ENCODE assay signal across 1 cellular context in the genomic region with DNA sequence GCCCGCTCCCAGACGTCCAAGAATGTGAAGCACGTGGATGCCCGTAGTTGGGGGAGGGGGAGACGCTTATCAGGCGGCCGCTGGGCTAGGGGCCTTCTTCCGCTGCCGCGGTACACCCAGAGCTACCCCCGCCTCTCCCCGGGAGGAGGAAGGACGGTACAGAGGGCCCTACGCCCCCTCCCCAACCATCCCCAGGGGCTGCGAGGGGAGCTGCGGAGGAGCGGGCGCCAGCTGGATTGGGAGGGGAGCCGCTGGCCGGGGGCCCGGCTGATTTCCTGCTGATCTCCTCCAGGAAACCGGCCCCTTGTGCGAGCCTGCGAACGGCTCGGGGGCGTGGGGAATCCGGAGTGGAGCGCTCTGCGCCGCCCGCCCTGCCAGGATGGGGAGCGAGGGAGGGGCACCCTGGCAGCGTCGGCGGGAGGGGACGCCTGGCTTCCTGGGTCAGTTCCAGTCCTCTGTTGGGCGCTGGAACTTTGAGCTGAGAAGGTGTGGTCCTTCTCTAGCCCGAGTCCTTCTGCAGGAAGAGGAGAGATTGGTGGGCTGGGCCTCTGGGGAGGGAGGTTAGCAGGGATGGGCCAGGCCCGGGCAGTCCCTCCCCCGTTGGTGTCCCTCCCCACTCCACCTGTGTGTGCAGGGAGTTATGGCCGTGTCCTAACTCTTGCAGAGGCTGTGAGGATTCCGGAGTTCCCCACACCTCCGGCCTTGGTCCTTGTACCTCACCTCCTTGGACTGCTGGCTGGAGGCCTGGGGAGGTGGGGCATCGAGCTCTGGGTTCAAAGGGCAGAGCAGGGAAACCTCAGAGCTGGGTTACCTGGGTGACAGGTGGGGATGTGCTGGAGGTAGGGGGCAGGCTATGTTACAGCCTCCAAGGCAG.
TF ChIP-seq lines count a peak whose summit lies in the region.

No MANE protein-coding gene starts in this region.

TF ChIP-seq in HepG2, 621 proteins besides CTCF, POLR2A, EP300 and RAD21 (continued from another document):
- TF ChIP-seq, protein P1, sequence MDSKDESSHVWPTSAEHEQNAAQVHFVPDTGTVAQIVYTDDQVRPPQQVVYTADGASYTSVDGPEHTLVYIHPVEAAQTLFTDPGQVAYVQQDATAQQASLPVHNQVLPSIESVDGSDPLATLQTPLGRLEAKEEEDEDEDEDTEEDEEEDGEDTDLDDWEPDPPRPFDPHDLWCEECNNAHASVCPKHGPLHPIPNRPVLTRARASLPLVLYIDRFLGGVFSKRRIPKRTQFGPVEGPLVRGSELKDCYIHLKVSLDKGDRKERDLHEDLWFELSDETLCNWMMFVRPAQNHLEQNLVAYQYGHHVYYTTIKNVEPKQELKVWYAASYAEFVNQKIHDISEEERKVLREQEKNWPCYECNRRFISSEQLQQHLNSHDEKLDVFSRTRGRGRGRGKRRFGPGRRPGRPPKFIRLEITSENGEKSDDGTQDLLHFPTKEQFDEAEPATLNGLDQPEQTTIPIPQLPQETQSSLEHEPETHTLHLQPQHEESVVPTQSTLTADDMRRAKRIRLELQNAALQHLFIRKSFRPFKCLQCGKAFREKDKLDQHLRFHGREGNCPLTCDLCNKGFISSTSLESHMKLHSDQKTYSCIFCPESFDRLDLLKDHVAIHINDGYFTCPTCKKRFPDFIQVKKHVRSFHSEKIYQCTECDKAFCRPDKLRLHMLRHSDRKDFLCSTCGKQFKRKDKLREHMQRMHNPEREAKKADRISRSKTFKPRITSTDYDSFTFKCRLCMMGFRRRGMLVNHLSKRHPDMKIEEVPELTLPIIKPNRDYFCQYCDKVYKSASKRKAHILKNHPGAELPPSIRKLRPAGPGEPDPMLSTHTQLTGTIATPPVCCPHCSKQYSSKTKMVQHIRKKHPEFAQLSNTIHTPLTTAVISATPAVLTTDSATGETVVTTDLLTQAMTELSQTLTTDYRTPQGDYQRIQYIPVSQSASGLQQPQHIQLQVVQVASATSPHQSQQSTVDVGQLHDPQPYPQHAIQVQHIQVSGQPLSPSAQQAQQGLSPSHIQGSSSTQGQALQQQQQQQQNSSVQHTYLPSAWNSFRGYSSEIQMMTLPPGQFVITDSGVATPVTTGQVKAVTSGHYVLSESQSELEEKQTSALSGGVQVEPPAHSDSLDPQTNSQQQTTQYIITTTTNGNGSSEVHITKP (CRISPR knock-in tag; IDR thresholded peaks at IDR 0.05; ENCODE audit: low read depth), result peak; percentile 67; the same call in 1 of the 2 replicates
- TF ChIP-seq ZNF30 (CRISPR knock-in tag; IDR thresholded peaks at IDR 0.05) (no peak), CCDC6 (CRISPR knock-in tag; IDR thresholded peaks at IDR 0.05) (0 out of 2 replicates have a peak, but pooled peaks have one; percentile 37), KMT2A (CRISPR knock-in tag; IDR thresholded peaks at IDR 0.05) (peak; percentile 75), TBX3 (IDR thresholded peaks at IDR 0.05; ENCODE audit: borderline replicate concordance) (0 out of 2 replicates have a peak, but pooled peaks have one; percentile 37), MAFF (IDR thresholded peaks at IDR 0.05; ENCODE audit: low read depth, low read length) (no peak), TAF1 (CRISPR knock-in tag; IDR thresholded peaks at IDR 0.05) (peak; percentile 55; the same call in 1 of the 2 replicates), ZNF264 (CRISPR knock-in tag; IDR thresholded peaks at IDR 0.05) (no peak), ARHGAP35 (CRISPR knock-in tag; IDR thresholded peaks at IDR 0.05; ENCODE audit: borderline replicate concordance) (peak; percentile 34; the same call in 1 of the 2 replicates), HOXA5 (CRISPR knock-in tag; IDR thresholded peaks at IDR 0.05) (no peak), ZSCAN12 (CRISPR knock-in tag; IDR thresholded peaks at IDR 0.05) (0 out of 2 replicates have a peak, but pooled peaks have one; percentile 22), ZNF75D (CRISPR knock-in tag; IDR thresholded peaks at IDR 0.05; ENCODE audit: borderline replicate concordance) (no peak), ZNF225 (CRISPR knock-in tag; IDR thresholded peaks at IDR 0.05) (peak; percentile 31; the same call in 1 of the 2 replicates), ZNF652 (CRISPR knock-in tag; IDR thresholded peaks at IDR 0.05; ENCODE audit: borderline replicate concordance, low read depth) (no peak; the same call in 1 of the 2 replicates), KLF9 (CRISPR knock-in tag; IDR thresholded peaks at IDR 0.05; ENCODE audit: low read depth) (0 out of 2 replicates have a peak, but pooled peaks have one; percentile 18), NRL (CRISPR knock-in tag; IDR thresholded peaks at IDR 0.05; ENCODE audit: borderline replicate concordance) (peak; percentile 66; the same call in 1 of the 2 replicates), ZNF577 (CRISPR knock-in tag; IDR thresholded peaks at IDR 0.05; ENCODE audit: borderline replicate concordance, low read depth) (no peak), ZFY (CRISPR knock-in tag; IDR thresholded peaks at IDR 0.05) (peak; percentile 47; the same call in 1 of the 2 replicates), REXO4 (CRISPR knock-in tag; IDR thresholded peaks at IDR 0.05; ENCODE audit: borderline replicate concordance) (no peak), ZNF766 (CRISPR knock-in tag; IDR thresholded peaks at IDR 0.05; ENCODE audit: borderline replicate concordance) (0 out of 2 replicates have a peak, but pooled peaks have one; percentile 69), JUND (CRISPR knock-in tag; IDR thresholded peaks at IDR 0.05) (peak; percentile 7; the same call in 1 of the 2 replicates), GABPB1 (CRISPR knock-in tag; IDR thresholded peaks at IDR 0.05) (peak; percentile 79), ZNF556 (CRISPR knock-in tag; IDR thresholded peaks at IDR 0.05; ENCODE audit: borderline replicate concordance) (peak; percentile 88; the same call in 1 of the 2 replicates), ZNF333 (CRISPR knock-in tag; IDR thresholded peaks at IDR 0.05; ENCODE audit: borderline replicate concordance) (no peak; the same call in 1 of the 2 replicates), CCAR2 (optimal IDR thresholded peaks at IDR 0.05; ENCODE audit: low read depth, low read length) (no peak), ZBTB3 (CRISPR knock-in tag; IDR thresholded peaks at IDR 0.05; ENCODE audit: borderline replicate concordance, low read depth) (no peak; the same call in 1 of the 2 replicates), AGO2 (optimal IDR thresholded peaks at IDR 0.05; ENCODE audit: low read depth, low read length) (peak; percentile 93)
- TF ChIP-seq, protein P2, sequence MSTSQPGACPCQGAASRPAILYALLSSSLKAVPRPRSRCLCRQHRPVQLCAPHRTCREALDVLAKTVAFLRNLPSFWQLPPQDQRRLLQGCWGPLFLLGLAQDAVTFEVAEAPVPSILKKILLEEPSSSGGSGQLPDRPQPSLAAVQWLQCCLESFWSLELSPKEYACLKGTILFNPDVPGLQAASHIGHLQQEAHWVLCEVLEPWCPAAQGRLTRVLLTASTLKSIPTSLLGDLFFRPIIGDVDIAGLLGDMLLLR (CRISPR knock-in tag; IDR thresholded peaks at IDR 0.05), result peak; percentile 69
- TF ChIP-seq, protein P3, sequence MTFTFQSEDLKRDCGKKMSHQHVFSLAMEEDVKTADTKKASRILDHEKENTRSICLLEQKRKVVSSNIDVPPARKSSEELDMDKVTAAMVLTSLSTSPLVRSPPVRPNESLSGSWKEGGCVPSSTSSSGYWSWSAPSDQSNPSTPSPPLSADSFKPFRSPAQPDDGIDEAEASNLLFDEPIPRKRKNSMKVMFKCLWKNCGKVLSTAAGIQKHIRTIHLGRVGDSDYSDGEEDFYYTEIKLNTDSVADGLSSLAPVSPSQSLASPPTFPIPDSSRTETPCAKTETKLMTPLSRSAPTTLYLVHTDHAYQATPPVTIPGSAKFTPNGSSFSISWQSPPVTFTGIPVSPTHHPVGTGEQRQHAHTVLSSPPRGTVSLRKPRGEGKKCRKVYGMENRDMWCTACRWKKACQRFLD (CRISPR knock-in tag; IDR thresholded peaks at IDR 0.05; ENCODE audit: borderline replicate concordance), result peak; percentile 46; the same call in 1 of the 2 replicates
- TF ChIP-seq, protein P4, sequence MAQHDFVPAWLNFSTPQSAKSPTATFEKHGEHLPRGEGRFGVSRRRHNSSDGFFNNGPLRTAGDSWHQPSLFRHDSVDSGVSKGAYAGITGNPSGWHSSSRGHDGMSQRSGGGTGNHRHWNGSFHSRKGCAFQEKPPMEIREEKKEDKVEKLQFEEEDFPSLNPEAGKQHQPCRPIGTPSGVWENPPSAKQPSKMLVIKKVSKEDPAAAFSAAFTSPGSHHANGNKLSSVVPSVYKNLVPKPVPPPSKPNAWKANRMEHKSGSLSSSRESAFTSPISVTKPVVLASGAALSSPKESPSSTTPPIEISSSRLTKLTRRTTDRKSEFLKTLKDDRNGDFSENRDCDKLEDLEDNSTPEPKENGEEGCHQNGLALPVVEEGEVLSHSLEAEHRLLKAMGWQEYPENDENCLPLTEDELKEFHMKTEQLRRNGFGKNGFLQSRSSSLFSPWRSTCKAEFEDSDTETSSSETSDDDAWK (CRISPR knock-in tag; IDR thresholded peaks at IDR 0.05), result no peak
- TF ChIP-seq, protein P5, sequence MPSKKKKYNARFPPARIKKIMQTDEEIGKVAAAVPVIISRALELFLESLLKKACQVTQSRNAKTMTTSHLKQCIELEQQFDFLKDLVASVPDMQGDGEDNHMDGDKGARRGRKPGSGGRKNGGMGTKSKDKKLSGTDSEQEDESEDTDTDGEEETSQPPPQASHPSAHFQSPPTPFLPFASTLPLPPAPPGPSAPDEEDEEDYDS (CRISPR knock-in tag; IDR thresholded peaks at IDR 0.05), result peak; percentile 83
- TF ChIP-seq, protein P6, sequence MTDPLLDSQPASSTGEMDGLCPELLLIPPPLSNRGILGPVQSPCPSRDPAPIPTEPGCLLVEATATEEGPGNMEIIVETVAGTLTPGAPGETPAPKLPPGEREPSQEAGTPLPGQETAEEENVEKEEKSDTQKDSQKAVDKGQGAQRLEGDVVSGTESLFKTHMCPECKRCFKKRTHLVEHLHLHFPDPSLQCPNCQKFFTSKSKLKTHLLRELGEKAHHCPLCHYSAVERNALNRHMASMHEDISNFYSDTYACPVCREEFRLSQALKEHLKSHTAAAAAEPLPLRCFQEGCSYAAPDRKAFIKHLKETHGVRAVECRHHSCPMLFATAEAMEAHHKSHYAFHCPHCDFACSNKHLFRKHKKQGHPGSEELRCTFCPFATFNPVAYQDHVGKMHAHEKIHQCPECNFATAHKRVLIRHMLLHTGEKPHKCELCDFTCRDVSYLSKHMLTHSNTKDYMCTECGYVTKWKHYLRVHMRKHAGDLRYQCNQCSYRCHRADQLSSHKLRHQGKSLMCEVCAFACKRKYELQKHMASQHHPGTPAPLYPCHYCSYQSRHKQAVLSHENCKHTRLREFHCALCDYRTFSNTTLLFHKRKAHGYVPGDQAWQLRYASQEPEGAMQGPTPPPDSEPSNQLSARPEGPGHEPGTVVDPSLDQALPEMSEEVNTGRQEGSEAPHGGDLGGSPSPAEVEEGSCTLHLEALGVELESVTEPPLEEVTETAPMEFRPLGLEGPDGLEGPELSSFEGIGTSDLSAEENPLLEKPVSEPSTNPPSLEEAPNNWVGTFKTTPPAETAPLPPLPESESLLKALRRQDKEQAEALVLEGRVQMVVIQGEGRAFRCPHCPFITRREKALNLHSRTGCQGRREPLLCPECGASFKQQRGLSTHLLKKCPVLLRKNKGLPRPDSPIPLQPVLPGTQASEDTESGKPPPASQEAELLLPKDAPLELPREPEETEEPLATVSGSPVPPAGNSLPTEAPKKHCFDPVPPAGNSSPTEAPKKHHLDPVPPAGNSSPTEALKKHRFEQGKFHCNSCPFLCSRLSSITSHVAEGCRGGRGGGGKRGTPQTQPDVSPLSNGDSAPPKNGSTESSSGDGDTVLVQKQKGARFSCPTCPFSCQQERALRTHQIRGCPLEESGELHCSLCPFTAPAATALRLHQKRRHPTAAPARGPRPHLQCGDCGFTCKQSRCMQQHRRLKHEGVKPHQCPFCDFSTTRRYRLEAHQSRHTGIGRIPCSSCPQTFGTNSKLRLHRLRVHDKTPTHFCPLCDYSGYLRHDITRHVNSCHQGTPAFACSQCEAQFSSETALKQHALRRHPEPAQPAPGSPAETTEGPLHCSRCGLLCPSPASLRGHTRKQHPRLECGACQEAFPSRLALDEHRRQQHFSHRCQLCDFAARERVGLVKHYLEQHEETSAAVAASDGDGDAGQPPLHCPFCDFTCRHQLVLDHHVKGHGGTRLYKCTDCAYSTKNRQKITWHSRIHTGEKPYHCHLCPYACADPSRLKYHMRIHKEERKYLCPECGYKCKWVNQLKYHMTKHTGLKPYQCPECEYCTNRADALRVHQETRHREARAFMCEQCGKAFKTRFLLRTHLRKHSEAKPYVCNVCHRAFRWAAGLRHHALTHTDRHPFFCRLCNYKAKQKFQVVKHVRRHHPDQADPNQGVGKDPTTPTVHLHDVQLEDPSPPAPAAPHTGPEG (CRISPR knock-in tag; IDR thresholded peaks at IDR 0.05), result peak; percentile 65; the same call in 1 of the 2 replicates
- TF ChIP-seq, protein P7, sequence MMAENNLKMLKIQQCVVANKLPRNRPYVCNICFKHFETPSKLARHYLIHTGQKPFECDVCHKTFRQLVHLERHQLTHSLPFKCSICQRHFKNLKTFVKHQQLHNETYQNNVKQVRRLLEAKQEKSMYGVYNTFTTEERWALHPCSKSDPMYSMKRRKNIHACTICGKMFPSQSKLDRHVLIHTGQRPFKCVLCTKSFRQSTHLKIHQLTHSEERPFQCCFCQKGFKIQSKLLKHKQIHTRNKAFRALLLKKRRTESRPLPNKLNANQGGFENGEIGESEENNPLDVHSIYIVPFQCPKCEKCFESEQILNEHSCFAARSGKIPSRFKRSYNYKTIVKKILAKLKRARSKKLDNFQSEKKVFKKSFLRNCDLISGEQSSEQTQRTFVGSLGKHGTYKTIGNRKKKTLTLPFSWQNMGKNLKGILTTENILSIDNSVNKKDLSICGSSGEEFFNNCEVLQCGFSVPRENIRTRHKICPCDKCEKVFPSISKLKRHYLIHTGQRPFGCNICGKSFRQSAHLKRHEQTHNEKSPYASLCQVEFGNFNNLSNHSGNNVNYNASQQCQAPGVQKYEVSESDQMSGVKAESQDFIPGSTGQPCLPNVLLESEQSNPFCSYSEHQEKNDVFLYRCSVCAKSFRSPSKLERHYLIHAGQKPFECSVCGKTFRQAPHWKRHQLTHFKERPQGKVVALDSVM (CRISPR knock-in tag; IDR thresholded peaks at IDR 0.05), result peak; percentile 40; the same call in 1 of the 2 replicates
TF ChIP-seq in HepG2: peak in this region for 296.
